9 cellular contexts compared by ENCODE assay signal in genomic region chr12:11862794-11863193, GRCh38.
DNase-seq lines count a peak whose midpoint lies in the region; ATAC-seq, FAIRE-seq and TF ChIP-seq lines count a peak whose summit lies in the region.
"Had no signal": no experiment of that assay in that cellular context is flagged by ENCODE, and none has a peak within 500 bp of the region (broad histone marks: within the 10 kb centered on the region; RNA-seq: fewer than 3 reads in every experiment).

No MANE protein-coding gene starts in this region.

- H3K4me3 ChIP-seq in endothelial cell of umbilical vein (replicated peaks in 1 of 3; ENCODE audit: insufficient read depth in 1 of 3, low read depth in 1 of 3, low read length in 3 of 3): no peak overlapping the region
- H3K4me3 ChIP-seq in muscle layer of duodenum (ENCODE audit: low read depth in 1 of 2, low read length in 2 of 2): peak overlapping the region; percentile 4 to 28

- H2AFZ ChIP-seq in endothelial cell of umbilical vein (ENCODE audit: low read depth, low read length): no peak overlapping the region

- H3K27ac ChIP-seq in endothelial cell of umbilical vein (ENCODE audit: insufficient read depth, low read depth, low read length) (peak overlapping the region; percentile 98), muscle layer of duodenum (ENCODE audit: low read length) (peak overlapping the region; percentile 92)

- intact Hi-C loops in endothelial cell of umbilical vein (cut with micrococcal nuclease): loop anchor here (1.0 to 5.0 kb wide), 3 partner anchors 16 to 145 kb away; no protein-coding TSS in a partner anchor

- no peak for FAIRE-seq in endothelial cell of umbilical vein (lab: Jason Lieb, UNC)

- BruUV-seq in endothelial cell of umbilical vein (replicated peaks; lab: Mats Ljungman, UMichigan): no TSS peak

- H3K9me1 ChIP-seq in endothelial cell of umbilical vein (replicated peaks; ENCODE audit: control insufficient read depth, extremely low read depth, insufficient read depth, low read length): no peaks in the 10 kb centered on the region

- DNase-seq in AG08395 (ENCODE audit: low spot score) (peak; percentile 80), endothelial cell of umbilical vein (ENCODE audit: low read depth, low spot score) (peak; percentile 69), A172 (ENCODE audit: low spot score) (no peak), T-helper 2 cell (no peak), NCI-H2107 (lab: John Stamatoyannopoulos, UW) (no peak)
- DNase-seq: naive B cell had no signal

- H3K9me3 ChIP-seq in endothelial cell of umbilical vein (replicated peaks; ENCODE audit: control insufficient read depth, insufficient read depth, low read length): no peaks in the 10 kb centered on the region
- peaks cover 4% of the 10 kb centered on the region in 2 donors for H3K9me3 ChIP-seq in muscle layer of duodenum (ENCODE audit: control insufficient read depth in 1 of 2, low read length in 2 of 2)

- H3K9ac ChIP-seq in endothelial cell of umbilical vein (replicated peaks; ENCODE audit: extremely low read depth, insufficient read depth, low read length): peak overlapping the region; percentile 82

- peaks cover 7% of the 10 kb centered on the region for H3K79me2 ChIP-seq in endothelial cell of umbilical vein (ENCODE audit: control insufficient read depth, insufficient read depth, low read length)

- POLR2A ChIA-PET in endothelial cell of umbilical vein (lab: Charles Lee): no interaction called here

- peaks cover 0 to 8% of the 10 kb centered on the region in 2 experiments for H3K36me3 ChIP-seq in endothelial cell of umbilical vein (ENCODE audit: control insufficient read depth in 2 of 2, extremely low read depth in 1 of 2, insufficient read depth in 2 of 2, low read length in 2 of 2)
- peaks cover under 1 to 11% of the 10 kb centered on the region in 2 donors for H3K36me3 ChIP-seq in muscle layer of duodenum (ENCODE audit: control insufficient read depth in 1 of 2, insufficient read depth in 2 of 2, low read length in 2 of 2)

- no peak for TF ChIP-seq CTCF in endothelial cell of umbilical vein (IDR thresholded peaks at IDR 0.05; ENCODE audit: extremely low read depth in 1 of 2, insufficient read depth in 1 of 2, low read depth in 1 of 2, low read length in 2 of 2)

- CTCF ChIA-PET in endothelial cell of umbilical vein (lab: Charles Lee): interaction anchor here (1.0 to 2.5 kb wide), 4 partner anchors 28 to 281 kb away, joined by 3 to 9 read pairs (median 4); no protein-coding TSS in a partner anchor

- H3K27me3 ChIP-seq in endothelial cell of umbilical vein (ENCODE audit: control insufficient read depth in 2 of 2, insufficient read depth in 2 of 2, low read length in 2 of 2) (no peaks in the 10 kb centered on the region), muscle layer of duodenum (ENCODE audit: low read depth, low read length) (no peaks in the 10 kb centered on the region)

- TF ChIP-seq POLR2A in endothelial cell of umbilical vein (IDR thresholded peaks at IDR 0.05; ENCODE audit: low read depth, low read length): no peak

- ATAC-seq in HG03342 (IDR thresholded peaks at IDR 0.05; ENCODE audit: unreplicated experiment) (peak; percentile 64), GM18520 (IDR thresholded peaks at IDR 0.05; ENCODE audit: unreplicated experiment) (no peak)

- peak overlapping the region; percentile 83 for H3K4me2 ChIP-seq in endothelial cell of umbilical vein (ENCODE audit: insufficient read depth, low read length)

- H3K4me1 ChIP-seq in endothelial cell of umbilical vein (ENCODE audit: control insufficient read depth, extremely low read depth, insufficient read depth, low read length) (peaks cover 42% of the 10 kb centered on the region), muscle layer of duodenum (ENCODE audit: control insufficient read depth in 1 of 2, insufficient read depth in 2 of 2, low read length in 2 of 2) (peaks cover 27 to 32% of the 10 kb centered on the region in 2 donors)

- dilution Hi-C loops in endothelial cell of umbilical vein (cut with MboI; ENCODE audit: extremely low pct_ligation_motif_present, low sequenced_read_pairs): no loop called here

- H4K20me1 ChIP-seq in endothelial cell of umbilical vein (replicated peaks; ENCODE audit: control insufficient read depth, extremely low read depth, insufficient read depth, low read length): no peaks in the 10 kb centered on the region

TF ChIP-seq in endothelial cell of umbilical vein, 7 proteins besides CTCF, POLR2A, EP300 and RAD21:
- no peak for TF ChIP-seq POLR2AphosphoS5 (IDR thresholded peaks at IDR 0.05; ENCODE audit: insufficient read depth, low read depth, low read length)
TF ChIP-seq in endothelial cell of umbilical vein: peak in this region for 0.

Comparison
In these comparisons a context has a peak if more than half of its experiments do, and no peak if none do; other contexts are left out.
1. DNase-seq: peak in AG08395 (single experiment) and endothelial cell of umbilical vein (single experiment); none in A172 (single experiment), T-helper 2 cell (0 of 5) and NCI-H2107 (single experiment).
2. H3K4me3 ChIP-seq: peak in muscle layer of duodenum (2 of 2); none in endothelial cell of umbilical vein (0 of 3).